ENCODE assay signal across 15 cellular contexts in genomic region chr1:47771766-47772165, GRCh38.
"Had no signal": no experiment of that assay in that cellular context is flagged by ENCODE, and none has a peak within 500 bp of the region (broad histone marks: within the 10 kb centered on the region; RNA-seq: fewer than 3 reads in every experiment).

No MANE protein-coding gene starts in this region.

- H3K9me3 ChIP-seq: ascending aorta, esophagus muscularis mucosa, thyroid gland had no signal

- H3K36me3 Mint-ChIP-seq: activated CD4-positive, alpha-beta memory T cell treated with anti-CD3 and anti-CD28 coated beads for 36 hours; immature natural killer cell; natural killer cell treated with Interleukin-12 subunit alpha and Interleukin-12 subunit beta and Interleukin-15 and Interleukin-18, amount 100 ng/mL, for 72 hours had no signal

- FAIRE-seq: bronchial epithelial cell had no signal

- H3K9me3 Mint-ChIP-seq: activated CD4-positive, alpha-beta memory T cell treated with anti-CD3 and anti-CD28 coated beads for 36 hours; activated naive CD8-positive, alpha-beta T cell treated with anti-CD3 and anti-CD28 coated beads, Interleukin-2, amount 50 U/mL, for 24 hours; activated T-cell treated with anti-CD3 and anti-CD28 coated beads, Interleukin-2, amount 50 U/mL, for 72 hours; immature natural killer cell; natural killer cell treated with Interleukin-12 subunit alpha and Interleukin-12 subunit beta and Interleukin-15 and Interleukin-18, amount 100 ng/mL, for 72 hours; T-helper 2 cell treated with Interferon-gamma antibody and Interleukin-4, amounts not matched to agents 5 μg/mL and 100 μg/mL, for 36 hours had no signal

- H3K4me3 ChIP-seq: ascending aorta, esophagus muscularis mucosa, thyroid gland had no signal

- H3K27ac ChIP-seq: ascending aorta, esophagus muscularis mucosa, thyroid gland had no signal

- H3K36me3 ChIP-seq: thyroid gland had no signal

- H3K4me3 Mint-ChIP-seq: activated CD4-positive, alpha-beta memory T cell treated with anti-CD3 and anti-CD28 coated beads for 36 hours; activated naive CD8-positive, alpha-beta T cell treated with anti-CD3 and anti-CD28 coated beads, Interleukin-2, amount 50 U/mL, for 24 hours; activated T-cell treated with anti-CD3 and anti-CD28 coated beads, Interleukin-2, amount 50 U/mL, for 72 hours; immature natural killer cell; natural killer cell treated with Interleukin-12 subunit alpha and Interleukin-12 subunit beta and Interleukin-15 and Interleukin-18, amount 100 ng/mL, for 72 hours; T-helper 2 cell treated with Interferon-gamma antibody and Interleukin-4, amounts not matched to agents 5 μg/mL and 100 μg/mL, for 36 hours had no signal

- DNase-seq: activated CD4-positive, alpha-beta memory T cell treated with anti-CD3 and anti-CD28 coated beads for 36 hours; activated gamma-delta T cell treated with Interleukin-2 at 50 U/mL for 16 hours; activated naive CD8-positive, alpha-beta T cell treated with anti-CD3 and anti-CD28 coated beads, Interleukin-2, amount 50 U/mL, for 24 hours; activated T-cell treated with anti-CD3 and anti-CD28 coated beads, Interleukin-2, amount 50 U/mL, for 72 hours; foreskin fibroblast; immature natural killer cell; left cardiac atrium; mammary epithelial cell; SW 1271 had no signal

- H3K4me1 ChIP-seq: ascending aorta, thyroid gland had no signal

- H3K27ac Mint-ChIP-seq: activated CD4-positive, alpha-beta memory T cell treated with anti-CD3 and anti-CD28 coated beads for 36 hours; activated naive CD8-positive, alpha-beta T cell treated with anti-CD3 and anti-CD28 coated beads, Interleukin-2, amount 50 U/mL, for 24 hours; activated T-cell treated with anti-CD3 and anti-CD28 coated beads, Interleukin-2, amount 50 U/mL, for 72 hours; immature natural killer cell; natural killer cell treated with Interleukin-12 subunit alpha and Interleukin-12 subunit beta and Interleukin-15 and Interleukin-18, amount 100 ng/mL, for 72 hours; T-helper 2 cell treated with Interferon-gamma antibody and Interleukin-4, amounts not matched to agents 5 μg/mL and 100 μg/mL, for 36 hours had no signal

- H3K4me1 Mint-ChIP-seq: activated naive CD8-positive, alpha-beta T cell treated with anti-CD3 and anti-CD28 coated beads, Interleukin-2, amount 50 U/mL, for 24 hours; immature natural killer cell had no signal

- H3K27me3 Mint-ChIP-seq: activated naive CD8-positive, alpha-beta T cell treated with anti-CD3 and anti-CD28 coated beads, Interleukin-2, amount 50 U/mL, for 24 hours had no signal

- H3K27me3 ChIP-seq: ascending aorta, esophagus muscularis mucosa, thyroid gland had no signal

- ATAC-seq: activated naive CD8-positive, alpha-beta T cell treated with anti-CD3 and anti-CD28 coated beads, Interleukin-2, amount 50 U/mL, for 24 hours; activated T-cell treated with anti-CD3 and anti-CD28 coated beads, Interleukin-2, amount 50 U/mL, for 72 hours; left cardiac atrium; natural killer cell treated with Interleukin-12 subunit alpha and Interleukin-12 subunit beta and Interleukin-15 and Interleukin-18, amount 100 ng/mL, for 72 hours had no signal
